ENCODE assay signal across 18 cellular contexts in genomic region chr18:21593540-21594257, GRCh38. TPM values are rescaled to one million over a fixed set of nuclear protein-coding genes. Genes with fewer than 3 reads are reported as not detected.
DNase-seq lines count a peak whose midpoint lies in the region; ATAC-seq and TF ChIP-seq lines count a peak whose summit lies in the region.
"Had no signal": no experiment of that assay in that cellular context is flagged by ENCODE, and none has a peak within 500 bp of the region (broad histone marks: within the 10 kb centered on the region; RNA-seq: fewer than 3 reads in every experiment).

No MANE protein-coding gene starts in this region.

- no peak overlapping the region for H2AFZ ChIP-seq in HCT116 (ENCODE audit: low read depth, low read length, poor library complexity, severe bottlenecking)

- DNase-seq in GM06990 (ENCODE audit: extremely low read depth, insufficient read length) (no peak), HCT116 (ENCODE audit: low read depth, low spot score) (no peak), SW480 (ENCODE audit: low spot score) (peak; percentile 37), erythroblast (lab: John Stamatoyannopoulos, UW) (peak; percentile 23 to 44), NCI-H2171 (lab: John Stamatoyannopoulos, UW) (no peak)
- no peak for DNase-seq in activated effector memory CD4-positive, alpha-beta T cell treated with Interleukin-2 at 50 U/mL for 16 hours
- DNase-seq: activated CD4-positive, CD25-positive, alpha-beta regulatory T cell treated with anti-CD3 and anti-CD28 coated beads, Interleukin-2, amount 50 U/mL, for 72 hours; aorta; dermis blood vessel endothelial cell; DMS79 treated with DMSO at 0.1 percent for 48 hours; left colon; MG63; NCI-H1930; NCI-H524 treated with DMSO at 0.1 percent for 48 hours; spleen; stomach had no signal

- POLR2A ChIA-PET in HCT116 (lab: Charles Lee), result no interaction called here

- H3K27ac ChIP-seq in HCT116 (ENCODE audit: low read depth, low read length), result no peak overlapping the region
- H3K27ac ChIP-seq: C4-2B, spleen, stomach had no signal

- H3K36me3 ChIP-seq in GM06990 (ENCODE audit: control insufficient read depth, insufficient read depth, low read length), result no peaks in the 10 kb centered on the region
- 0 out of 4 replicates have a peak, but pooled peaks cover 0 to 2% of the 10 kb centered on the region in 2 experiments for H3K36me3 ChIP-seq in HCT116 (ENCODE audit: control insufficient read depth in 1 of 2, insufficient read depth in 2 of 2, low read length in 2 of 2)

- H3K4me2 ChIP-seq in HCT116 (ENCODE audit: low read length), result no peak overlapping the region

- no peaks in the 10 kb centered on the region for H3K9me2 ChIP-seq in HCT116 (ENCODE audit: insufficient read depth)

- intact Hi-C loops in HCT116 (cut with micrococcal nuclease), result no loop called here

- H3K27me3 ChIP-seq in GM06990 (replicated peaks; ENCODE audit: control insufficient read depth, insufficient read depth, low read length), result no peaks in the 10 kb centered on the region
- no peaks in the 10 kb centered on the region for H3K27me3 ChIP-seq in HCT116 (ENCODE audit: insufficient read depth, low read length)
- H3K27me3 ChIP-seq: MG63, spleen, stomach had no signal

- ATAC-seq in HCT116, result peak; percentile 76
- ATAC-seq in HG03457 (IDR thresholded peaks at IDR 0.05; ENCODE audit: unreplicated experiment), result no peak
- ATAC-seq: left colon had no signal

- TF ChIP-seq POLR2A in HCT116 (IDR thresholded peaks at IDR 0.05; ENCODE audit: borderline replicate concordance, extremely low read depth, insufficient read depth, insufficient read length) (no peak), erythroblast (IDR thresholded peaks at IDR 0.05; ENCODE audit: low read length) (no peak)

- RAD21 ChIA-PET in HCT116 (lab: Charles Lee; ENCODE audit: low non-redundant PET in 1 of 2, low total read pairs in 2 of 2, uncharacterized antibody in 2 of 2, unreplicated experiment in 2 of 2), result no interaction called here

- peak; percentile 29 for TF ChIP-seq CTCF in GM06990 (IDR thresholded peaks at IDR 0.05; ENCODE audit: insufficient read depth, low read length, poor library complexity, severe bottlenecking)
- 0 out of 6 replicates have a peak, but pooled peaks of 1 of the 3 experiments have one; percentile 26 for TF ChIP-seq CTCF in HCT116 (IDR thresholded peaks at IDR 0.05 in 2 of 3, conservative IDR thresholded peaks at IDR 0.05 in 1 of 3; ENCODE audit: borderline replicate concordance in 1 of 3, insufficient read depth in 1 of 3, low read depth in 2 of 3, low read length in 2 of 3)

- H3K9ac ChIP-seq in HCT116 (ENCODE audit: low read length), result no peak overlapping the region

- no peaks in the 10 kb centered on the region for H3K9me3 ChIP-seq in HCT116 (ENCODE audit: control insufficient read depth in 1 of 2, insufficient read depth in 1 of 2, low read depth in 1 of 2, low read length in 2 of 2)
- H3K9me3 ChIP-seq: MG63, spleen, stomach had no signal

- peaks cover 72% of the 10 kb centered on the region for H3K79me2 ChIP-seq in HCT116 (ENCODE audit: insufficient read depth, low read length)

- BruUV-seq in HCT116 (replicated peaks; lab: Mats Ljungman, UMichigan), result no TSS peak

- H3K4me1 ChIP-seq in HCT116 (ENCODE audit: control insufficient read depth in 1 of 2, insufficient read depth in 2 of 2, low read length in 2 of 2), result peaks cover 3 to 4% of the 10 kb centered on the region in 2 experiments

- H3K4me3 ChIP-seq in GM06990 (replicated peaks; ENCODE audit: low read depth, low read length), result no peak overlapping the region
- no peak overlapping the region for H3K4me3 ChIP-seq in HCT116 (replicated peaks in 1 of 2; ENCODE audit: low read depth in 1 of 2, low read length in 2 of 2)
- H3K4me3 ChIP-seq: MG63, spleen, stomach had no signal

- TF ChIP-seq RAD21 in HCT116 (IDR thresholded peaks at IDR 0.05; ENCODE audit: low read depth), result no peak

- CTCF ChIA-PET in HCT116 (lab: Charles Lee), result no interaction called here

- no peaks in the 10 kb centered on the region for H4K20me1 ChIP-seq in HCT116 (ENCODE audit: insufficient read depth)

TF ChIP-seq in HCT116, 20 proteins besides CTCF, POLR2A, EP300 and RAD21:
- no peak for TF ChIP-seq ATF3 (IDR thresholded peaks at IDR 0.05)
- no peak for TF ChIP-seq CEBPB (IDR thresholded peaks at IDR 0.05; ENCODE audit: low read depth)
- no peak for TF ChIP-seq JUND (IDR thresholded peaks at IDR 0.05)
- no peak for TF ChIP-seq EGR1 (IDR thresholded peaks at IDR 0.05; ENCODE audit: low read depth)
- no peak for TF ChIP-seq SRF (IDR thresholded peaks at IDR 0.05; ENCODE audit: low read depth)
- no peak for TF ChIP-seq REST (IDR thresholded peaks at IDR 0.05; ENCODE audit: low read depth)
- no peak for TF ChIP-seq SP1 (IDR thresholded peaks at IDR 0.05; ENCODE audit: low read depth)
- no peak for TF ChIP-seq EZH2phosphoT487 (IDR thresholded peaks at IDR 0.05; ENCODE audit: borderline replicate concordance)
- no peak for TF ChIP-seq CBX3 (IDR thresholded peaks at IDR 0.05; ENCODE audit: low read depth)
- TF ChIP-seq FOSL1 (IDR thresholded peaks at IDR 0.05; ENCODE audit: low read depth), result no peak
- no peak for TF ChIP-seq ZBTB33 (IDR thresholded peaks at IDR 0.05; ENCODE audit: extremely low read depth, insufficient replicate concordance, low read length)
- TF ChIP-seq SIN3A (IDR thresholded peaks at IDR 0.05; ENCODE audit: low read depth), result no peak
- TF ChIP-seq TCF7L2 (IDR thresholded peaks at IDR 0.05; ENCODE audit: borderline replicate concordance, extremely low read depth, insufficient read depth, insufficient read length), result no peak
- no peak for TF ChIP-seq EZH2 (IDR thresholded peaks at IDR 0.05)
- no peak for TF ChIP-seq YY1 (IDR thresholded peaks at IDR 0.05; ENCODE audit: extremely low read depth, insufficient replicate concordance, low read depth, low read length)
- TF ChIP-seq ZFX (IDR thresholded peaks at IDR 0.05), result no peak
- TF ChIP-seq MAX (IDR thresholded peaks at IDR 0.05), result no peak
- TF ChIP-seq POLR2AphosphoS5 (IDR thresholded peaks at IDR 0.05; ENCODE audit: low read depth, low read length), result no peak
- no peak for TF ChIP-seq ZNF274 (IDR thresholded peaks at IDR 0.05; ENCODE audit: low read depth, low read length)

RNA-seq across cellular contexts. Expression of gene ESCO1, which starts 6.8 kb away (rescaled TPM):
- total RNA-seq in HCT116 (2021; ENCODE audit: unreplicated experiment), result 19.6 TPM
- 5.4 and 5.9 TPM in 2 replicates for polyA plus RNA-seq in HCT116 (2012)

RNA-seq across cellular contexts. Expression of gene SNRPD1, which starts 18.4 kb away (rescaled TPM):
- 134 TPM for total RNA-seq in HCT116 (2021; ENCODE audit: unreplicated experiment)
- polyA plus RNA-seq in HCT116 (2012), result 105 and 117 TPM in 2 replicates

Comparison
In these comparisons a context has a peak if more than half of its experiments do, and no peak if none do; other contexts are left out.
1. DNase-seq: peak in SW480 (single experiment) and erythroblast (2 of 2); none in GM06990 (single experiment), HCT116 (single experiment), activated effector memory CD4-positive, alpha-beta T cell treated with Interleukin-2 at 50 U/mL for 16 hours (single experiment) and NCI-H2171 (single experiment).